Comparison of ENCODE assay signal across 12 cellular contexts in genomic region chr19:13399746-13400145, GRCh38.
"Had no signal": no experiment of that assay in that cellular context is flagged by ENCODE, and none has a peak within 500 bp of the region (broad histone marks: within the 10 kb centered on the region; RNA-seq: fewer than 3 reads in every experiment).

No MANE protein-coding gene starts in this region.

- H3K9me3 ChIP-seq: pancreas had no signal

- H3K36me3 ChIP-seq: esophagus muscularis mucosa, pancreas, tibial artery had no signal

- H3K27ac ChIP-seq: esophagus muscularis mucosa, pancreas, tibial artery had no signal

- H3K4me1 Mint-ChIP-seq: activated B cell treated with CpG ODN at 0.5 μM for 24 hours; activated T-helper 17 cell treated with anti-CD3 and anti-CD28 coated beads, Interleukin-2, amount 50 U/mL, for 72 hours had no signal

- H3K27ac Mint-ChIP-seq: activated B cell treated with CpG ODN at 0.5 μM for 24 hours; activated naive CD4-positive, alpha-beta T cell treated with anti-CD3 and anti-CD28 coated beads for 36 hours; activated T-helper 17 cell treated with anti-CD3 and anti-CD28 coated beads, Interleukin-2, amount 50 U/mL, for 72 hours had no signal

- ATAC-seq: activated T-helper 17 cell treated with anti-CD3 and anti-CD28 coated beads, Interleukin-2, amount 50 U/mL, for 72 hours had no signal

- H3K9me3 Mint-ChIP-seq: activated T-helper 17 cell treated with anti-CD3 and anti-CD28 coated beads, Interleukin-2, amount 50 U/mL, for 72 hours had no signal

- H3K4me3 Mint-ChIP-seq: activated B cell treated with CpG ODN at 0.5 μM for 24 hours; activated naive CD4-positive, alpha-beta T cell treated with anti-CD3 and anti-CD28 coated beads for 36 hours; activated T-helper 17 cell treated with anti-CD3 and anti-CD28 coated beads, Interleukin-2, amount 50 U/mL, for 72 hours; neural crest cell had no signal

- H3K4me3 ChIP-seq: esophagus muscularis mucosa, pancreas, tibial artery had no signal

- H3K4me1 ChIP-seq: esophagus muscularis mucosa, pancreas had no signal

- DNase-seq: activated B cell treated with CpG ODN at 0.5 μM for 24 hours; activated CD4-positive, alpha-beta T cell treated with anti-CD3 and anti-CD28 coated beads, Interleukin-2, amount 50 U/mL, for 1 hour; activated naive CD4-positive, alpha-beta T cell treated with anti-CD3 and anti-CD28 coated beads for 36 hours; activated T-cell treated with anti-CD3 and anti-CD28 coated beads for 4 hours; islet precursor cell; left ventricle myocardium superior; pancreas; stimulated activated CD4-positive, alpha-beta T cell treated with anti-CD3 and anti-CD28 coated beads, Interleukin-4, amount 100 ng/mL, for 4 hours; tibial artery had no signal

- H3K27me3 ChIP-seq: pancreas had no signal

- FAIRE-seq: pancreas had no signal
